24 cellular contexts compared by ENCODE assay signal in genomic region chr11:22627421-22627820, GRCh38.
"Had no signal": no experiment of that assay in that cellular context is flagged by ENCODE, and none has a peak within 500 bp of the region (broad histone marks: within the 10 kb centered on the region; RNA-seq: fewer than 3 reads in every experiment).

No MANE protein-coding gene starts in this region.

- DNase-seq: heart right ventricle; kidney; left ventricle myocardium inferior; mesendoderm; naive B cell; natural killer cell; nephron progenitor cell; ovary; right lobe of liver; stimulated activated CD4-positive, alpha-beta T cell treated with anti-CD3 and anti-CD28 coated beads, Interleukin-12 subunit alpha, Interleukin-12 subunit beta, amount 100 ng/mL, for 4 hours; stimulated activated CD4-positive, alpha-beta T cell treated with anti-CD3 and anti-CD28 coated beads, Interleukin-15, amount 100 ng/mL, for 24 hours; stimulated activated CD4-positive, alpha-beta T cell treated with anti-CD3 and anti-CD28 coated beads, Interleukin-2, amount 100 ng/mL, for 24 hours; stimulated activated CD4-positive, alpha-beta T cell treated with anti-CD3 and anti-CD28 coated beads, Interleukin-4, amount 100 ng/mL, for 1 hour; stimulated activated naive CD4-positive, alpha-beta T cell treated with Interleukin-2 at 50 U/mL for 16 hours; stimulated activated naive CD8-positive, alpha-beta T cell treated with anti-CD3 and anti-CD28 coated beads, Interleukin-15, amount 100 ng/mL, for 72 hours; substantia nigra; uterus had no signal

- H3K27ac ChIP-seq: heart right ventricle, hepatocyte, left ventricle myocardium inferior, ovary, right atrium auricular region, right lobe of liver, tibial nerve, uterus had no signal

- H3K4me3 ChIP-seq: heart right ventricle, hepatocyte, left ventricle myocardium inferior, lung, ovary, right atrium auricular region, right lobe of liver, tibial nerve, uterus had no signal

- H3K9me3 ChIP-seq: heart right ventricle, left ventricle myocardium inferior, ovary, right atrium auricular region, right lobe of liver, tibial nerve, uterus had no signal

- H3K27me3 ChIP-seq: heart right ventricle, hepatocyte, ovary, right atrium auricular region, right lobe of liver, tibial nerve, uterus had no signal

- H3K27ac Mint-ChIP-seq: mesothelial cell of epicardium, nephron progenitor cell, progenitor cell of endocrine pancreas, type B pancreatic cell had no signal

- H3K27me3 Mint-ChIP-seq: naive B cell; progenitor cell of endocrine pancreas; stimulated activated naive CD8-positive, alpha-beta T cell treated with anti-CD3 and anti-CD28 coated beads, Interleukin-15, amount 100 ng/mL, for 72 hours; type B pancreatic cell had no signal

- H3K9me3 Mint-ChIP-seq: natural killer cell, type B pancreatic cell had no signal

- H3K36me3 ChIP-seq: heart right ventricle, left ventricle myocardium inferior, ovary, right atrium auricular region, right lobe of liver, tibial nerve, uterus had no signal

- ATAC-seq: heart right ventricle; natural killer cell; right lobe of liver; stimulated activated naive CD8-positive, alpha-beta T cell treated with anti-CD3 and anti-CD28 coated beads, Interleukin-15, amount 100 ng/mL, for 72 hours had no signal

- H3K4me3 Mint-ChIP-seq: mesothelial cell of epicardium; natural killer cell; nephron progenitor cell; stimulated activated naive CD8-positive, alpha-beta T cell treated with anti-CD3 and anti-CD28 coated beads, Interleukin-15, amount 100 ng/mL, for 72 hours; type B pancreatic cell had no signal

- H3K36me3 Mint-ChIP-seq: naive B cell, natural killer cell had no signal
